ENCODE assay signal across 2 cellular contexts in genomic region chr7:129202058-129202777, GRCh38.
A peak's percentile ranks its signal among the peaks of the same experiment; 100 is the strongest.
TF ChIP-seq lines count a peak whose summit lies in the region.

No MANE protein-coding gene starts in this region.

TF ChIP-seq in K562, 482 proteins besides CTCF, POLR2A, EP300 and RAD21:
- TF ChIP-seq ZNF589 (CRISPR knock-in tag; IDR thresholded peaks at IDR 0.05; ENCODE audit: low read depth) (no peak), KDM1A (IDR thresholded peaks at IDR 0.05) (peak; percentile 35 to 69; a peak in 3 of 4 replicates), PBX2 (CRISPR knock-in tag; IDR thresholded peaks at IDR 0.05; ENCODE audit: low read depth) (no peak), PBX2 (tag; conservative IDR thresholded peaks at IDR 0.05; ENCODE audit: low read depth) (no peak), FOXK2 (conservative IDR thresholded peaks at IDR 0.05 in 1 of 2, IDR thresholded peaks at IDR 0.05 in 1 of 2; ENCODE audit: low read depth in 2 of 2) (no peak), CUX1 (CRISPR knock-in tag; IDR thresholded peaks at IDR 0.05) (no peak), ZNF699 (CRISPR knock-in tag; IDR thresholded peaks at IDR 0.05; ENCODE audit: insufficient replicate concordance) (no peak), BCOR (IDR thresholded peaks at IDR 0.05) (peak; percentile 92), RCOR1 (IDR thresholded peaks at IDR 0.05; ENCODE audit: borderline replicate concordance in 1 of 2, low read depth in 2 of 2, low read length in 2 of 2) (peak in 1 of 2 experiments; percentile 46; a peak in 1 of 4 replicates), ZKSCAN8 (CRISPR knock-in tag; IDR thresholded peaks at IDR 0.05) (no peak), RBM25 (IDR thresholded peaks at IDR 0.05; ENCODE audit: low read depth, low read length, severe bottlenecking) (peak; percentile 97), ADNP (tag; IDR thresholded peaks at IDR 0.05) (peak; percentile 79), CHD4 (IDR thresholded peaks at IDR 0.05; ENCODE audit: insufficient read depth, insufficient replicate concordance, low read depth, low read length, poor library complexity, severe bottlenecking) (peak; percentile 70)
TF ChIP-seq in K562: peak in this region for 6.

TF ChIP-seq in HepG2, 621 proteins besides CTCF, POLR2A, EP300 and RAD21:
- TF ChIP-seq CHD4 (IDR thresholded peaks at IDR 0.05; ENCODE audit: borderline replicate concordance, low read length) = peak; percentile 87; the same call in 1 of the 2 replicates
- TF ChIP-seq GFI1 (CRISPR knock-in tag; IDR thresholded peaks at IDR 0.05; ENCODE audit: borderline replicate concordance) = 0 out of 2 replicates have a peak, but pooled peaks have one; percentile 35
- TF ChIP-seq HBP1 (CRISPR knock-in tag; IDR thresholded peaks at IDR 0.05; ENCODE audit: low read depth) = no peak
- 0 out of 2 replicates have a peak, but pooled peaks have one; percentile 61 for TF ChIP-seq ZNF615 (CRISPR knock-in tag; IDR thresholded peaks at IDR 0.05; ENCODE audit: borderline replicate concordance)
- TF ChIP-seq ZMYM3 (CRISPR knock-in tag; IDR thresholded peaks at IDR 0.05) = peak; percentile 76
- 0 out of 2 replicates have a peak, but pooled peaks have one; percentile 2 for TF ChIP-seq ZNF350 (CRISPR knock-in tag; IDR thresholded peaks at IDR 0.05; ENCODE audit: borderline replicate concordance, low read depth)
- TF ChIP-seq CREBL2 (CRISPR knock-in tag; IDR thresholded peaks at IDR 0.05; ENCODE audit: borderline replicate concordance) = no peak
- TF ChIP-seq ZNF512 (CRISPR knock-in tag; IDR thresholded peaks at IDR 0.05) = no peak
- TF ChIP-seq ZNF629 (CRISPR knock-in tag; conservative IDR thresholded peaks at IDR 0.05) = peak; percentile 95
- peak; percentile 25; the same call in 1 of the 2 replicates for TF ChIP-seq HDAC2 (CRISPR knock-in tag; IDR thresholded peaks at IDR 0.05)
